Comparison of ENCODE assay signal across 7 cellular contexts in the genomic region with DNA sequence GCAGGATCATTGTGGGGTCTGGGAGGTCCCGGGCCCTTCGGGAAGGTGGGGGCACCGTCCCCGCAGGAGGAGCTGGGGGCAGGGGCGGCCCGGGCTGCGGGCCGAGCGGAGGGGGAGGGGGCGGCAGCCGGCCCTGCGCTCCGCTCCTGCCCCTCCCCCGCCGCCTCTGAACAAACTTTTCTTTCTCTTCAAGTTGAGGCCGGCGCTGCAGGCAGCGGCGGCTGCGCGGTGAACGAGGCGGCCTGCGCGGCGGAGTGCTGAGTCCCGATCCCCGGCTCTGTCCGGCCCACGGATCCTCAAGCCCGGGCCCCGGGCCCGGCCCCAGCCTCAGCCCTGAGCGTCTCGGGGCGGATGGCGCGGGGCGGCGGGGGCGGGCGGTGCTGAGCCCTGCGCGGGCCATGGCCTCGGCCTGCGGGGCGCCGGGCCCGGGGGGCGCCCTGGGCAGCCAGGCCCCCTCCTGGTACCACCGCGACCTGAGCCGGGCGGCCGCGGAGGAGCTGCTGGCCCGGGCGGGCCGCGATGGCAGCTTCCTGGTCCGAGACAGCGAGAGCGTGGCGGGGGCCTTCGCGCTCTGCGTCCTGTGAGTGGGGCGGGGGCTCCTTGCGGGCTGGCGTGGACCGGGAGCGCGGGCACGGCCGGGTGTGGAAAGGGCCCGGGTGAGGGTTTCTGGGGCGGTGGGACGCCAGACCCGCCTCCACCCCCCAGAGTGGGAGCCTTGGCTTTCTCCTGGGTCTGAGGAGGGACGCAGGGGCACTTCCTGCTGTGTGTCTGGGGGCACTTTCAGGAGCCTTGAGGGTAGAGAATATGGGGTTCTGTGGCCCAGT. TPM values are rescaled to one million over a fixed set of nuclear protein-coding genes. Genes with fewer than 3 reads are reported as not detected.
DNase-seq lines count a peak whose midpoint lies in the region; FAIRE-seq and TF ChIP-seq lines count a peak whose summit lies in the region.

A gene with protein sequence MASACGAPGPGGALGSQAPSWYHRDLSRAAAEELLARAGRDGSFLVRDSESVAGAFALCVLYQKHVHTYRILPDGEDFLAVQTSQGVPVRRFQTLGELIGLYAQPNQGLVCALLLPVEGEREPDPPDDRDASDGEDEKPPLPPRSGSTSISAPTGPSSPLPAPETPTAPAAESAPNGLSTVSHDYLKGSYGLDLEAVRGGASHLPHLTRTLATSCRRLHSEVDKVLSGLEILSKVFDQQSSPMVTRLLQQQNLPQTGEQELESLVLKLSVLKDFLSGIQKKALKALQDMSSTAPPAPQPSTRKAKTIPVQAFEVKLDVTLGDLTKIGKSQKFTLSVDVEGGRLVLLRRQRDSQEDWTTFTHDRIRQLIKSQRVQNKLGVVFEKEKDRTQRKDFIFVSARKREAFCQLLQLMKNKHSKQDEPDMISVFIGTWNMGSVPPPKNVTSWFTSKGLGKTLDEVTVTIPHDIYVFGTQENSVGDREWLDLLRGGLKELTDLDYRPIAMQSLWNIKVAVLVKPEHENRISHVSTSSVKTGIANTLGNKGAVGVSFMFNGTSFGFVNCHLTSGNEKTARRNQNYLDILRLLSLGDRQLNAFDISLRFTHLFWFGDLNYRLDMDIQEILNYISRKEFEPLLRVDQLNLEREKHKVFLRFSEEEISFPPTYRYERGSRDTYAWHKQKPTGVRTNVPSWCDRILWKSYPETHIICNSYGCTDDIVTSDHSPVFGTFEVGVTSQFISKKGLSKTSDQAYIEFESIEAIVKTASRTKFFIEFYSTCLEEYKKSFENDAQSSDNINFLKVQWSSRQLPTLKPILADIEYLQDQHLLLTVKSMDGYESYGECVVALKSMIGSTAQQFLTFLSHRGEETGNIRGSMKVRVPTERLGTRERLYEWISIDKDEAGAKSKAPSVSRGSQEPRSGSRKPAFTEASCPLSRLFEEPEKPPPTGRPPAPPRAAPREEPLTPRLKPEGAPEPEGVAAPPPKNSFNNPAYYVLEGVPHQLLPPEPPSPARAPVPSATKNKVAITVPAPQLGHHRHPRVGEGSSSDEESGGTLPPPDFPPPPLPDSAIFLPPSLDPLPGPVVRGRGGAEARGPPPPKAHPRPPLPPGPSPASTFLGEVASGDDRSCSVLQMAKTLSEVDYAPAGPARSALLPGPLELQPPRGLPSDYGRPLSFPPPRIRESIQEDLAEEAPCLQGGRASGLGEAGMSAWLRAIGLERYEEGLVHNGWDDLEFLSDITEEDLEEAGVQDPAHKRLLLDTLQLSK (plus strand): TSS at position 181 of the 824 bp plus-strand sequence. CDS start 218 bp downstream, at position 399.

- WGBS in adrenal gland, 4 donors, result 0 to 1% (median 1%) methylated on average over 4 to 80 of the region's 80 CpGs; no CpG with 5 or more reads in 1 of the 4 donors

- H3K4me3 ChIP-seq in OCI-LY7 (ENCODE audit: low read depth, low read length, poor library complexity, severe bottlenecking) (peak within 1 kb of the TSS; percentile 77), adrenal gland (peak within 1 kb of the TSS; percentile 68 to 93 (median 82)), left ventricle myocardium inferior (peak within 1 kb of the TSS; percentile 97)

- H3K36me3 ChIP-seq in OCI-LY7 (ENCODE audit: insufficient read depth, low read length), result peaks cover 34% of the 10 kb centered on the region
- peaks cover 0 to 22% of the 10 kb centered on the region in 2 donors for H3K36me3 ChIP-seq in adrenal gland (replicated peaks in 1 of 2)
- peaks cover 25% of the 10 kb centered on the region for H3K36me3 ChIP-seq in left ventricle myocardium inferior

- TF ChIP-seq CTCF in OCI-LY7 (conservative IDR thresholded peaks at IDR 0.05; ENCODE audit: low read length), result no peak
- no peak for TF ChIP-seq CTCF in adrenal gland (IDR thresholded peaks at IDR 0.05)
- no peak for TF ChIP-seq CTCF in left ventricle myocardium inferior (IDR thresholded peaks at IDR 0.05; ENCODE audit: borderline replicate concordance)

- no TSS peak for BruUV-seq in OCI-LY7 (replicated peaks; lab: Mats Ljungman, UMichigan)

- peaks cover 26% of the 10 kb centered on the region; the same call in 1 of the 2 replicates for H3K79me2 ChIP-seq in OCI-LY7 (ENCODE audit: insufficient read depth, low read depth, low read length)

- peak within 1 kb of the TSS; percentile 97 for H3K4me2 ChIP-seq in OCI-LY7 (ENCODE audit: low read length)

- peak within 1 kb of the TSS; percentile 34; the same call in 1 of the 2 replicates for H2AFZ ChIP-seq in OCI-LY7 (ENCODE audit: low read length)

- CTCF ChIA-PET in OCI-LY7 (lab: Charles Lee; ENCODE audit: unreplicated experiment), result interaction anchor here (0.6 kb wide), 1 partner anchor 12 kb away, joined by 3 read pairs; no protein-coding TSS in a partner anchor

- H3K9me2 ChIP-seq in OCI-LY7 (ENCODE audit: insufficient read depth, low read length), result no peaks in the 10 kb centered on the region

- H3K27ac ChIP-seq in OCI-LY7 (ENCODE audit: low read depth, low read length, poor library complexity, severe bottlenecking), result peak within 1 kb of the TSS; percentile 91
- H3K27ac ChIP-seq in adrenal gland, result peak within 1 kb of the TSS; percentile 89 to 96 (median 94)
- H3K27ac ChIP-seq in left ventricle myocardium inferior (replicated peaks), result peak within 1 kb of the TSS; percentile 100

- intact Hi-C loops in OCI-LY7 (cut with micrococcal nuclease; ENCODE audit: unreplicated experiment) (loop anchor here (1.0 to 5.0 kb wide), 4 partner anchors 14 to 928 kb away; a partner anchor contains a TSS), adrenal gland (cut with DNase I) (no loop called here), left ventricle myocardium inferior (cut with micrococcal nuclease) (no loop called here)

- no peaks in the 10 kb centered on the region for H3K9me3 ChIP-seq in OCI-LY7 (ENCODE audit: low read length)
- no peaks in the 10 kb centered on the region for H3K9me3 ChIP-seq in adrenal gland (replicated peaks in 1 of 3)
- H3K9me3 ChIP-seq in left ventricle myocardium inferior (replicated peaks), result no peaks in the 10 kb centered on the region

- H4K20me1 ChIP-seq in OCI-LY7 (ENCODE audit: insufficient read depth, low read length), result no peaks in the 10 kb centered on the region

- TF ChIP-seq POLR2A in GM12892 (IDR thresholded peaks at IDR 0.05; ENCODE audit: low read depth, low read length) (no peak), adrenal gland (IDR thresholded peaks at IDR 0.05) (peak in 1 of 2 donors; percentile 28)

- FAIRE-seq in GM12892 (lab: Jason Lieb, UNC), result peak; percentile 30

- DNase-seq in GM12892 (ENCODE audit: insufficient read length) (no peak), OCI-LY7 (ENCODE audit: low spot score) (peak; percentile 58), adrenal gland (peak; percentile 42 to 73 (median 71)), left ventricle myocardium inferior (peak; percentile 68), pulmonary artery endothelial cell (ENCODE audit: low read depth, low spot score) (no peak), T1000 (lab: John Stamatoyannopoulos, UW) (no peak), SIG-M5 treated with dmso at 0.1 percent for 504 hours (lab: John Stamatoyannopoulos, UW; ENCODE audit: unreplicated experiment) (no peak)

- H3K27me3 ChIP-seq in adrenal gland, result no peaks in the 10 kb centered on the region
- H3K27me3 ChIP-seq in left ventricle myocardium inferior (ENCODE audit: low read depth), result no peaks in the 10 kb centered on the region

- H3K4me1 ChIP-seq in OCI-LY7 (ENCODE audit: insufficient read depth, low read length, poor library complexity, severe bottlenecking) (peaks cover 49% of the 10 kb centered on the region), adrenal gland (replicated peaks in 1 of 2) (peaks cover 14 to 30% of the 10 kb centered on the region in 2 donors), left ventricle myocardium inferior (peaks cover 57% of the 10 kb centered on the region)

- POLR2A ChIA-PET in OCI-LY7 (lab: Charles Lee), result interaction anchor here (0.6 to 0.7 kb wide), 2 partner anchors 489 to 777 kb away, joined by 3 to 4 read pairs; a partner anchor contains a TSS

RNA-seq across cellular contexts. Expression of the gene that starts here (rescaled TPM):
- polyA plus RNA-seq in GM12892 (2012; ENCODE audit: missing spikeins), result 41.2 TPM
- 60.9 and 103 TPM in 2 replicates for total RNA-seq in OCI-LY7 (2014; rRNA removed; shearing (Covaris generic))
- total RNA-seq in OCI-LY7 (2022) (195 and 216 TPM in 2 replicates), adrenal gland (100 to 1,000 TPM in 5 of 8 donors, 10 to 100 TPM in 3; 86.4 to 238 (median 119) TPM), left ventricle myocardium inferior (115 TPM), pulmonary artery endothelial cell (51.4 and 65.5 TPM in 2 replicates)
- 100 to 1,000 TPM in 2 of 3 donors, 10 to 100 TPM in 1; 45.3 to 395 (median 130) TPM for polyA plus RNA-seq in adrenal gland

Comparison
In these comparisons a context has a peak if more than half of its experiments do, and no peak if none do; other contexts are left out.
1. DNase-seq: peak in OCI-LY7 (single experiment), adrenal gland (7 of 7) and left ventricle myocardium inferior (single experiment); none in GM12892 (single experiment), pulmonary artery endothelial cell (single experiment), T1000 (single experiment) and SIG-M5 treated with dmso at 0.1 percent for 504 hours (single experiment).
2. Peak in every context shown above with its lines, with median percentiles within 50 percentile points of each other: H3K27ac ChIP-seq and H3K4me3 ChIP-seq.